In genomic region chr1:41965-42470, GRCh38 we compare ENCODE assay signal across 15 cellular contexts. TPM values are rescaled to one million over a fixed set of nuclear protein-coding genes. Genes with fewer than 3 reads are reported as not detected.
"Had no signal": no experiment of that assay in that cellular context is flagged by ENCODE, and none has a peak within 500 bp of the region (broad histone marks: within the 10 kb centered on the region; RNA-seq: fewer than 3 reads in every experiment).

No MANE protein-coding gene starts in this region.

RNA-seq across cellular contexts. Expression of gene OR4F5, which starts 23.2 kb away (rescaled TPM):
- total RNA-seq: activated B cell treated with CpG ODN at 0.5 μM for 24 hours; activated CD4-positive, alpha-beta memory T cell treated with anti-CD3 and anti-CD28 coated beads for 36 hours; activated CD4-positive, alpha-beta memory T cell treated with anti-CD3 and anti-CD28 coated beads, Interleukin-2, amount 10 ng/mL, durations not matched to agents 7 days and 5 days; activated CD4-positive, alpha-beta T cell treated with anti-CD3 and anti-CD28 coated beads for 36 hours; activated CD4-positive, alpha-beta T cell treated with anti-CD3 and anti-CD28 coated beads, Interleukin-2, amount 10 ng/mL, durations not matched to agents 24 days and 14 days; activated CD4-positive, alpha-beta T cell treated with anti-CD3 and anti-CD28 coated beads, Interleukin-2, amount 10 ng/mL, durations not matched to agents 7 days and 5 days; activated CD8-positive, alpha-beta memory T cell treated with anti-CD3 and anti-CD28 coated beads for 36 hours; activated CD8-positive, alpha-beta memory T cell treated with anti-CD3 and anti-CD28 coated beads, Interleukin-2, amount 10 ng/mL, durations not matched to agents 7 days and 5 days; activated CD8-positive, alpha-beta T cell treated with anti-CD3 and anti-CD28 coated beads for 36 hours; activated CD8-positive, alpha-beta T cell treated with anti-CD3 and anti-CD28 coated beads, Interleukin-2, amount 10 ng/mL, durations not matched to agents 7 days and 5 days; T-cell; T-helper 1 cell treated with Interleukin-12 subunit alpha and Interleukin-12 subunit beta and Interleukin-4 antibody, amounts not matched to agents 30 ng/mL and 1 ng/mL, for 36 hours; T-helper 17 cell; T-helper 2 cell treated with Interferon-gamma antibody and Interleukin-4, amounts not matched to agents 100 ng/mL and 5 ng/mL, for 36 hours; WTC11 had no signal
